ENCODE assay signal across 8 cellular contexts in genomic region chr11:108871152-108871551, GRCh38.
DNase-seq lines count a peak whose midpoint lies in the region; ATAC-seq, FAIRE-seq and TF ChIP-seq lines count a peak whose summit lies in the region.

No MANE protein-coding gene starts in this region.

- peak; percentile 15 for DNase-seq in stimulated activated CD4-positive, alpha-beta T cell treated with anti-CD3 and anti-CD28 coated beads, Interleukin-1b, Interleukin-23, amount 100 ng/mL, for 48 hours
- DNase-seq in stimulated activated CD4-positive, alpha-beta T cell treated with anti-CD3 and anti-CD28 coated beads, Interleukin-12 subunit alpha, Interleukin-12 subunit beta, amount 100 ng/mL, for 4 hours: no peak
- peak; percentile 0 for DNase-seq in NCI-H748 treated with DMSO at 0.1 percent for 48 hours (lab: John Stamatoyannopoulos, UW)
- DNase-seq in H1 (ENCODE audit: low read depth in 1 of 2, low spot score in 2 of 2): peak in 1 of 2 experiments; percentile 39
- no peak for DNase-seq in GF-D8 (lab: John Stamatoyannopoulos, UW)
- DNase-seq in T1000 (lab: John Stamatoyannopoulos, UW): no peak

- H3K23ac ChIP-seq in H1 (ENCODE audit: insufficient read length): no peak overlapping the region

- no peak overlapping the region for H3K18ac ChIP-seq in H1 (ENCODE audit: extremely low read depth, low read length)

- no peak overlapping the region for H2BK12ac ChIP-seq in H1 (ENCODE audit: low read depth, low read length)

- peak; percentile 75 to 78 for TF ChIP-seq RAD21 in H1 (IDR thresholded peaks at IDR 0.05 in 1 of 2, conservative IDR thresholded peaks at IDR 0.05 in 1 of 2; ENCODE audit: low read depth in 2 of 2, low read length in 2 of 2)

- H3K9me3 ChIP-seq in H1 (ENCODE audit: insufficient read depth in 2 of 2, low read depth in 1 of 2, low read length in 1 of 2) (no peaks in the 10 kb centered on the region), parathyroid adenoma (ENCODE audit: control insufficient read depth, low read length) (no peaks in the 10 kb centered on the region)

- H3K4me1 ChIP-seq in H1 (replicated peaks in 1 of 4; ENCODE audit: control insufficient read depth in 3 of 4, insufficient read depth in 4 of 4, low read length in 3 of 4) (peaks cover 0 to 12% (median 3%) of the 10 kb centered on the region in 4 experiments; a peak in 5 of 7 replicates), parathyroid adenoma (no peaks in the 10 kb centered on the region)

- peak; percentile 74 for FAIRE-seq in H1 (lab: Jason Lieb, UNC)

- H4K91ac ChIP-seq in H1 (replicated peaks; ENCODE audit: insufficient read length, low read length): no peak overlapping the region

- H4K20me1 ChIP-seq in H1 (replicated peaks in 1 of 2; ENCODE audit: control insufficient read depth in 1 of 2, insufficient read depth in 2 of 2, low read length in 2 of 2): no peaks in the 10 kb centered on the region

- peaks cover 0 to 1% (median 0%) of the 10 kb centered on the region in 4 experiments; a peak in 1 of 7 replicates for H3K27me3 ChIP-seq in H1 (replicated peaks in 1 of 4; ENCODE audit: control insufficient read depth in 3 of 4, extremely low read depth in 1 of 4, insufficient read depth in 3 of 4, low read length in 3 of 4)
- no peaks in the 10 kb centered on the region for H3K27me3 ChIP-seq in parathyroid adenoma (ENCODE audit: control insufficient read depth, insufficient read depth, low read length)

- no peaks in the 10 kb centered on the region; the same call in 1 of the 2 replicates for H3K23me2 ChIP-seq in H1 (ENCODE audit: low read depth, low read length)

- H2BK20ac ChIP-seq in H1 (ENCODE audit: low read length): no peak overlapping the region

- no peak overlapping the region for H3K56ac ChIP-seq in H1 (replicated peaks; ENCODE audit: insufficient read length, low read depth, low read length)

- no peak overlapping the region for H3K4ac ChIP-seq in H1 (replicated peaks; ENCODE audit: insufficient read length, low read depth, low read length)

- peak; percentile 8 to 62 (median 59) for TF ChIP-seq CTCF in H1 (IDR thresholded peaks at IDR 0.05; ENCODE audit: control extremely low read depth in 1 of 3, insufficient read depth in 1 of 3, low read depth in 1 of 3, low read length in 3 of 3)
- peak; percentile 10 for TF ChIP-seq CTCF in parathyroid adenoma (IDR thresholded peaks at IDR 0.05)

- ATAC-seq in HG02678 (IDR thresholded peaks at IDR 0.05; ENCODE audit: unreplicated experiment): no peak

- H3K4me3 ChIP-seq in H1 (ENCODE audit: extremely low read depth in 1 of 4, insufficient read depth in 2 of 4, low read depth in 3 of 4, low read length in 4 of 4) (no peak overlapping the region), parathyroid adenoma (ENCODE audit: low read depth, low read length) (no peak overlapping the region)

- H3K14ac ChIP-seq in H1 (ENCODE audit: insufficient read length): no peak overlapping the region

- no peak overlapping the region for H2AK5ac ChIP-seq in H1 (ENCODE audit: low read depth, low read length)

- H4K5ac ChIP-seq in H1 (ENCODE audit: insufficient read length, low read depth, low read length): no peak overlapping the region

- no peak overlapping the region for H4K8ac ChIP-seq in H1 (ENCODE audit: extremely low read depth, insufficient read depth, low read length)

- no peak overlapping the region for H2BK120ac ChIP-seq in H1 (replicated peaks; ENCODE audit: low read depth, low read length)

- H2BK15ac ChIP-seq in H1 (ENCODE audit: low read length): no peak overlapping the region

- H2BK5ac ChIP-seq in H1 (ENCODE audit: low read depth, low read length): no peak overlapping the region

- CTCF ChIA-PET in H1 (lab: Charles Lee; ENCODE audit: partially characterized antibody): interaction anchor here (0.6 to 2.5 kb wide), 14 partner anchors 9 to 826 kb away, joined by 3 to 31 read pairs (median 4); no protein-coding TSS in a partner anchor

- H3K79me2 ChIP-seq in H1 (ENCODE audit: control insufficient read depth in 1 of 2, insufficient read depth in 2 of 2, low read length in 2 of 2) (no peaks in the 10 kb centered on the region), parathyroid adenoma (no peaks in the 10 kb centered on the region)

- POLR2A ChIA-PET in H1 (lab: Charles Lee; ENCODE audit: partially characterized antibody): no interaction called here

- H3K4me2 ChIP-seq in H1 (ENCODE audit: insufficient read depth in 1 of 2, low read depth in 2 of 2, low read length in 2 of 2) (no peak overlapping the region), parathyroid adenoma (ENCODE audit: low read length) (no peak overlapping the region)

- H3K79me1 ChIP-seq in H1 (ENCODE audit: low read depth, low read length): no peaks in the 10 kb centered on the region

- H2AFZ ChIP-seq in H1 (ENCODE audit: low read length) (no peak overlapping the region), parathyroid adenoma (no peak overlapping the region)

- H3K9ac ChIP-seq in H1 (replicated peaks in 1 of 4; ENCODE audit: extremely low read depth in 1 of 4, low read depth in 3 of 4, low read length in 3 of 4) (no peak overlapping the region), parathyroid adenoma (no peak overlapping the region)

- H3K36me3 ChIP-seq in H1 (ENCODE audit: control insufficient read depth in 2 of 4, insufficient read depth in 4 of 4, low read length in 3 of 4) (no peaks in the 10 kb centered on the region), parathyroid adenoma (ENCODE audit: control insufficient read depth, insufficient read depth, low read length) (no peaks in the 10 kb centered on the region)

- TF ChIP-seq POLR2A in H1 (IDR thresholded peaks at IDR 0.05; ENCODE audit: control extremely low read depth in 1 of 2, low read depth in 2 of 2, low read length in 2 of 2): no peak

- H3K27ac ChIP-seq in H1 (ENCODE audit: low read depth, low read length): no peak overlapping the region
- H3K27ac ChIP-seq in parathyroid adenoma: no peak overlapping the region

- TF ChIP-seq EP300 in H1 (IDR thresholded peaks at IDR 0.05; ENCODE audit: borderline replicate concordance in 1 of 2, low read depth in 2 of 2, low read length in 2 of 2): no peak

TF ChIP-seq in H1, 55 proteins besides CTCF, POLR2A, EP300 and RAD21:
- TF ChIP-seq SIX5 (IDR thresholded peaks at IDR 0.05; ENCODE audit: low read depth, low read length) (no peak), SP1 (IDR thresholded peaks at IDR 0.05; ENCODE audit: low read depth, low read length) (no peak), TCF12 (IDR thresholded peaks at IDR 0.05; ENCODE audit: low read depth, low read length) (no peak), RFX5 (IDR thresholded peaks at IDR 0.05; ENCODE audit: borderline replicate concordance, low read depth, low read length) (no peak), RNF2 (IDR thresholded peaks at IDR 0.05; ENCODE audit: borderline replicate concordance, low read depth, low read length, missing control alignments, poor library complexity, severe bottlenecking) (no peak)

Comparison
In these comparisons a context has a peak if more than half of its experiments do, and no peak if none do; other contexts are left out.
1. DNase-seq: peak in stimulated activated CD4-positive, alpha-beta T cell treated with anti-CD3 and anti-CD28 coated beads, Interleukin-1b, Interleukin-23, amount 100 ng/mL, for 48 hours (single experiment) and NCI-H748 treated with DMSO at 0.1 percent for 48 hours (single experiment); none in stimulated activated CD4-positive, alpha-beta T cell treated with anti-CD3 and anti-CD28 coated beads, Interleukin-12 subunit alpha, Interleukin-12 subunit beta, amount 100 ng/mL, for 4 hours (single experiment), GF-D8 (single experiment) and T1000 (single experiment).